Comparison of ENCODE assay signal across 1 cellular context in the genomic region with DNA sequence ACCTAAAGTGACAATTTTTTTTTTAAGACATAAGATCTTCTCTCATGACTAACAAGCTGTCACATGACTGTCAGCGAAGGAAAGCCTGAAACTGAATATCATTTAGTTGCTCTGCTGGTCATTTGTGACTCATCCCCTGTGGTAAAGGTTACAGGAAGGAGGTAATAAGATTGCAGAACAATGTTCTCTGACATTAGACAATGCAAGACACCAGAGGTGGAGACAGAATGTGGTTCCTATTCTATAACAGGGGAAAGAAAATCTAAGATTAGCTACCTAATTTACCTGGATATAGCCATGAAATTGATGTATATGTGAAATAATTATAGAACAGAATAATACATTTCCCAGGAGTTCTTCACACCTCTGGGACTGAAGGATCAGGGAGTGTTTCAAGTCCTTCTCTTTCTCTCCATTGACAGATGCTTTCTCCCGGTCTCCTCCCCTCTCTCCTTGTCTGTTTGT.
A peak's percentile ranks its signal among the peaks of the same experiment; 100 is the strongest.
TF ChIP-seq lines count a peak whose summit lies in the region.

No MANE protein-coding gene starts in this region.

TF ChIP-seq in K562, 482 proteins besides CTCF, POLR2A, EP300 and RAD21 (continued from another document and continues in another):
- TF ChIP-seq L3MBTL2 (IDR thresholded peaks at IDR 0.05) (peak; percentile 65), HMBOX1 (IDR thresholded peaks at IDR 0.05) (peak; percentile 92), GABPA (tag; conservative IDR thresholded peaks at IDR 0.05; ENCODE audit: low read depth) (peak; percentile 73), ZNF511 (CRISPR knock-in tag; IDR thresholded peaks at IDR 0.05) (no peak), MNT (conservative IDR thresholded peaks at IDR 0.05) (peak in 1 of 2 experiments; percentile 38; a peak in 2 of 4 replicates), FOSL1 (tag; conservative IDR thresholded peaks at IDR 0.05) (peak; percentile 99), SOX6 (IDR thresholded peaks at IDR 0.05) (peak; percentile 92), CBFA2T2 (conservative IDR thresholded peaks at IDR 0.05) (peak; percentile 38), NR2C1 (IDR thresholded peaks at IDR 0.05) (peak; percentile 76; the same call in 1 of the 2 replicates), NR2C1 (tag; IDR thresholded peaks at IDR 0.05) (peak; percentile 69), ZNF830 (CRISPR knock-in tag; IDR thresholded peaks at IDR 0.05) (no peak), FOS (IDR thresholded peaks at IDR 0.05; ENCODE audit: extremely low read depth, insufficient read length) (peak; percentile 69), MECOM (CRISPR knock-in tag; IDR thresholded peaks at IDR 0.05) (no peak), ZC3H11A (IDR thresholded peaks at IDR 0.05; ENCODE audit: low read depth, low read length) (no peak), RUNX1 (IDR thresholded peaks at IDR 0.05; ENCODE audit: low read depth) (no peak), JUN (IDR thresholded peaks at IDR 0.05; ENCODE audit: borderline replicate concordance, low read depth, low read length) (peak; percentile 89), JUN (CRISPR knock-in tag; IDR thresholded peaks at IDR 0.05; ENCODE audit: borderline replicate concordance) (no peak), ZNF589 (CRISPR knock-in tag; IDR thresholded peaks at IDR 0.05; ENCODE audit: low read depth) (peak; percentile 83; the same call in 1 of the 2 replicates), CREB1 (IDR thresholded peaks at IDR 0.05) (no peak), CREB1 (CRISPR knock-in tag; IDR thresholded peaks at IDR 0.05) (0 out of 2 replicates have a peak, but pooled peaks have one; percentile 24), SREBF2 (CRISPR knock-in tag; IDR thresholded peaks at IDR 0.05) (no peak), MTA3 (IDR thresholded peaks at IDR 0.05; ENCODE audit: borderline replicate concordance) (no peak), BACH1 (tag; IDR thresholded peaks at IDR 0.05) (peak; percentile 55; the same call in 1 of the 2 replicates), SIN3B (IDR thresholded peaks at IDR 0.05; ENCODE audit: low read depth) (no peak), YBX1 (IDR thresholded peaks at IDR 0.05) (no peak), DPF2 (IDR thresholded peaks at IDR 0.05) (peak; percentile 88), ZNF217 (CRISPR knock-in tag; IDR thresholded peaks at IDR 0.05) (no peak), CBX8 (IDR thresholded peaks at IDR 0.05; ENCODE audit: borderline replicate concordance, extremely low read depth, low read depth, low read length, poor library complexity, severe bottlenecking) (no peak), CEBPG (CRISPR knock-in tag; IDR thresholded peaks at IDR 0.05) (no peak), CEBPG (tag; conservative IDR thresholded peaks at IDR 0.05 in 1 of 2, IDR thresholded peaks at IDR 0.05 in 1 of 2) (peak; percentile 65 to 72), ZNF318 (IDR thresholded peaks at IDR 0.05; ENCODE audit: borderline replicate concordance in 1 of 2, low read depth in 1 of 2) (0 out of 4 replicates have a peak, but pooled peaks of 1 of the 2 experiments have one; percentile 39), TEAD1 (CRISPR knock-in tag; IDR thresholded peaks at IDR 0.05) (peak in 1 of 2 experiments; percentile 68; a peak in 1 of 4 replicates), BHLHE40 (IDR thresholded peaks at IDR 0.05; ENCODE audit: low read length) (peak; percentile 54; the same call in 1 of the 2 replicates), HEY1 (CRISPR knock-in tag; IDR thresholded peaks at IDR 0.05; ENCODE audit: borderline replicate concordance) (no peak), ZKSCAN1 (IDR thresholded peaks at IDR 0.05; ENCODE audit: low read depth, low read length) (no peak), MEIS2 (IDR thresholded peaks at IDR 0.05; ENCODE audit: partially characterized antibody) (peak; percentile 54), ZNF696 (CRISPR knock-in tag; conservative IDR thresholded peaks at IDR 0.05) (no peak), LEF1 (IDR thresholded peaks at IDR 0.05) (no peak), HCFC1 (IDR thresholded peaks at IDR 0.05; ENCODE audit: low read depth, low read length) (no peak), ESRRA (IDR thresholded peaks at IDR 0.05; ENCODE audit: borderline replicate concordance, low read depth) (peak; percentile 81; the same call in 1 of the 2 replicates), POU5F1 (IDR thresholded peaks at IDR 0.05; ENCODE audit: borderline replicate concordance, low read depth, low read length, partially characterized antibody) (no peak), PREB (CRISPR knock-in tag; IDR thresholded peaks at IDR 0.05) (no peak), XRCC5 (IDR thresholded peaks at IDR 0.05; ENCODE audit: low read depth, low read length) (no peak), BRD9 (IDR thresholded peaks at IDR 0.05; ENCODE audit: low read depth, partially characterized antibody) (peak; percentile 17), HDAC1 (IDR thresholded peaks at IDR 0.05) (no peak)
- TF ChIP-seq, protein P1, sequence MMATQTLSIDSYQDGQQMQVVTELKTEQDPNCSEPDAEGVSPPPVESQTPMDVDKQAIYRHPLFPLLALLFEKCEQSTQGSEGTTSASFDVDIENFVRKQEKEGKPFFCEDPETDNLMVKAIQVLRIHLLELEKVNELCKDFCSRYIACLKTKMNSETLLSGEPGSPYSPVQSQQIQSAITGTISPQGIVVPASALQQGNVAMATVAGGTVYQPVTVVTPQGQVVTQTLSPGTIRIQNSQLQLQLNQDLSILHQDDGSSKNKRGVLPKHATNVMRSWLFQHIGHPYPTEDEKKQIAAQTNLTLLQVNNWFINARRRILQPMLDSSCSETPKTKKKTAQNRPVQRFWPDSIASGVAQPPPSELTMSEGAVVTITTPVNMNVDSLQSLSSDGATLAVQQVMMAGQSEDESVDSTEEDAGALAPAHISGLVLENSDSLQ (IDR thresholded peaks at IDR 0.05), result peak; percentile 72
- TF ChIP-seq, protein P2, sequence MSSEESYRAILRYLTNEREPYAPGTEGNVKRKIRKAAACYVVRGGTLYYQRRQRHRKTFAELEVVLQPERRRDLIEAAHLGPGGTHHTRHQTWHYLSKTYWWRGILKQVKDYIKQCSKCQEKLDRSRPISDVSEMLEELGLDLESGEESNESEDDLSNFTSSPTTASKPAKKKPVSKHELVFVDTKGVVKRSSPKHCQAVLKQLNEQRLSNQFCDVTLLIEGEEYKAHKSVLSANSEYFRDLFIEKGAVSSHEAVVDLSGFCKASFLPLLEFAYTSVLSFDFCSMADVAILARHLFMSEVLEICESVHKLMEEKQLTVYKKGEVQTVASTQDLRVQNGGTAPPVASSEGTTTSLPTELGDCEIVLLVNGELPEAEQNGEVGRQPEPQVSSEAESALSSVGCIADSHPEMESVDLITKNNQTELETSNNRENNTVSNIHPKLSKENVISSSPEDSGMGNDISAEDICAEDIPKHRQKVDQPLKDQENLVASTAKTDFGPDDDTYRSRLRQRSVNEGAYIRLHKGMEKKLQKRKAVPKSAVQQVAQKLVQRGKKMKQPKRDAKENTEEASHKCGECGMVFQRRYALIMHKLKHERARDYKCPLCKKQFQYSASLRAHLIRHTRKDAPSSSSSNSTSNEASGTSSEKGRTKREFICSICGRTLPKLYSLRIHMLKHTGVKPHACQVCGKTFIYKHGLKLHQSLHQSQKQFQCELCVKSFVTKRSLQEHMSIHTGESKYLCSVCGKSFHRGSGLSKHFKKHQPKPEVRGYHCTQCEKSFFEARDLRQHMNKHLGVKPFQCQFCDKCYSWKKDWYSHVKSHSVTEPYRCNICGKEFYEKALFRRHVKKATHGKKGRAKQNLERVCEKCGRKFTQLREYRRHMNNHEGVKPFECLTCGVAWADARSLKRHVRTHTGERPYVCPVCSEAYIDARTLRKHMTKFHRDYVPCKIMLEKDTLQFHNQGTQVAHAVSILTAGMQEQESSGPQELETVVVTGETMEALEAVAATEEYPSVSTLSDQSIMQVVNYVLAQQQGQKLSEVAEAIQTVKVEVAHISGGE (CRISPR knock-in tag; IDR thresholded peaks at IDR 0.05), result peak in 1 of 3 experiments; percentile 67; a peak in 1 of 6 replicates
- TF ChIP-seq, protein P3, sequence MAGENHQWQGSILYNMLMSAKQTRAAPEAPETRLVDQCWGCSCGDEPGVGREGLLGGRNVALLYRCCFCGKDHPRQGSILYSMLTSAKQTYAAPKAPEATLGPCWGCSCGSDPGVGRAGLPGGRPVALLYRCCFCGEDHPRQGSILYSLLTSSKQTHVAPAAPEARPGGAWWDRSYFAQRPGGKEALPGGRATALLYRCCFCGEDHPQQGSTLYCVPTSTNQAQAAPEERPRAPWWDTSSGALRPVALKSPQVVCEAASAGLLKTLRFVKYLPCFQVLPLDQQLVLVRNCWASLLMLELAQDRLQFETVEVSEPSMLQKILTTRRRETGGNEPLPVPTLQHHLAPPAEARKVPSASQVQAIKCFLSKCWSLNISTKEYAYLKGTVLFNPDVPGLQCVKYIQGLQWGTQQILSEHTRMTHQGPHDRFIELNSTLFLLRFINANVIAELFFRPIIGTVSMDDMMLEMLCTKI (IDR thresholded peaks at IDR 0.05; ENCODE audit: partially characterized antibody), result no peak
